Comparison of ENCODE assay signal across 12 cellular contexts in the genomic region with DNA sequence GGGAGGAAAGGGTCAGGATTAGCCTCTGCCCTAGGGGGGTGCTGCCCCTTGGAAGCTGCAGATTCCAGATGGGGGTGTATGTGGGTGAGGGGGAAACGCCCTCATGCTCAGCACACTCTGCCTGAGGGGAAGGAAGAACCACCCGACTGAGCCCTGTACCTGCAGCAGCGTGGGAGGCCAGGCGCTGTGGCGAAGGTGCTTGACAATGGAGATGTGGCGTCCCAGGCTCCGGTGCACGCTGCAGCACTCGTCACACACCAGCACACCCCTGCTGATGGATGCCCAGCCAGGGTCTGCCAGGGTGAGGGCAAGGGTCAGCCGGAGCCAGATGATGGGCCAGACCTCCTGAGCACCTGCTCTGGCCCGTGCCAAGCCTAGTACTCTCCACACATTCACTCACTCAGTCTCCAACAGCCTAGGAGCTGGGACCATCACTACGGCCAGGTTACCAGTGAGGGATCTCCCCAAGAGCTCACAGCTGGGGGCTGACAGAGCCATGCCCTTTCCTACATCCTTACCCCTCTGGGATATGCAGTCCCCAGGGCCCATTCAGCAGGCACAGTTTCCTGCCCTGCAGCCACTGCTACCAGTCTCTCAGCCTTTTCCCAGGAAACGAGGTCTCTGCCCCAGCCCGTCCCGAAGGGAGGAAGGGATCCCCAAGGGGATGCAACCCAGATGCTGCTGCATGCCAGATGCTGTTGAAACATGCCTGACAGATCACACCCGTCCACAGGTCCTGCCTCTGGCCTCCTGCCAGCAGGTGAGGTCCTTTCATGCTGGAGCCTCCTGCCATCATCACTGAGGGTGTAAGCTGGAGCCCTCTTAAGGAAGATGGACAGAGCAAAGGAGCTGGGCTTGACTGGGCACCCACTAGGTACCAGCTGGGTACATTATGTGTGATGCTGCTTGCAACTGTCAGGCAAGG. TPM values are rescaled to one million over a fixed set of nuclear protein-coding genes. Genes with fewer than 3 reads are reported as not detected.
A peak's percentile ranks its signal among the peaks of the same experiment; 100 is the strongest.
DNase-seq lines count a peak whose midpoint lies in the region; ATAC-seq and TF ChIP-seq lines count a peak whose summit lies in the region.
"Had no signal": no experiment of that assay in that cellular context is flagged by ENCODE, and none has a peak within 500 bp of the region (broad histone marks: within the 10 kb centered on the region; RNA-seq: fewer than 3 reads in every experiment).

No MANE protein-coding gene starts in this region.

- no peak for ATAC-seq in heart left ventricle
- no peak for ATAC-seq in left ventricle myocardium superior
- no peak for ATAC-seq in activated T-helper 17 cell treated with anti-CD3 and anti-CD28 coated beads, Interleukin-2, amount 50 U/mL, for 72 hours (replicated peaks)
- ATAC-seq in gastroesophageal sphincter: no peak
- no peak for ATAC-seq in HG03095 (IDR thresholded peaks at IDR 0.05; ENCODE audit: unreplicated experiment)
- no peak for ATAC-seq in GM21723 (IDR thresholded peaks at IDR 0.05; ENCODE audit: unreplicated experiment)
- no peak for ATAC-seq in HG03442 (IDR thresholded peaks at IDR 0.05; ENCODE audit: unreplicated experiment)
- ATAC-seq: stimulated activated naive CD8-positive, alpha-beta T cell treated with anti-CD3 and anti-CD28 coated beads, Interleukin-15, amount 100 ng/mL, for 72 hours had no signal

- H3K36me3 ChIP-seq in heart left ventricle (peaks cover 0 to 46% (median 38%) of the 10 kb centered on the region in 9 donors), gastroesophageal sphincter (peaks cover 0 to 51% of the 10 kb centered on the region in 2 donors), tibial nerve (peaks cover 3 to 40% (median 6%) of the 10 kb centered on the region in 3 donors)

- intact Hi-C loops in heart left ventricle (cut with DNase I) (loop anchor here in 5 of 10 donors (5.0 to 10.0 kb wide), 7 partner anchors 34 to 511 kb away; a partner anchor contains a TSS), left ventricle myocardium superior (cut with micrococcal nuclease) (no loop called here)

- H3K27me3 Mint-ChIP-seq in activated T-helper 17 cell treated with anti-CD3 and anti-CD28 coated beads, Interleukin-2, amount 50 U/mL, for 72 hours: no peaks in the 10 kb centered on the region
- H3K27me3 Mint-ChIP-seq: central memory CD8-positive, alpha-beta T cell; stimulated activated naive CD8-positive, alpha-beta T cell treated with anti-CD3 and anti-CD28 coated beads, Interleukin-15, amount 100 ng/mL, for 72 hours had no signal

- peaks cover 43% of the 10 kb centered on the region for H3K36me3 Mint-ChIP-seq in activated T-helper 17 cell treated with anti-CD3 and anti-CD28 coated beads, Interleukin-2, amount 50 U/mL, for 72 hours (ENCODE audit: low read depth)

- no peak for TF ChIP-seq CTCF in heart left ventricle (IDR thresholded peaks at IDR 0.05)
- no peak for TF ChIP-seq CTCF in gastroesophageal sphincter (IDR thresholded peaks at IDR 0.05)
- TF ChIP-seq CTCF in tibial nerve (IDR thresholded peaks at IDR 0.05): no peak

- peaks cover 25% of the 10 kb centered on the region for H3K4me1 Mint-ChIP-seq in activated T-helper 17 cell treated with anti-CD3 and anti-CD28 coated beads, Interleukin-2, amount 50 U/mL, for 72 hours

- H3K27ac ChIP-seq in heart left ventricle (peak overlapping the region; percentile 73 to 97 (median 88)), gastroesophageal sphincter (peak overlapping the region in 3 of 4 donors; percentile 79 to 90 (median 89)), tibial nerve (peak overlapping the region; percentile 78 to 95 (median 86))

- peak overlapping the region; percentile 65 for H3K27ac Mint-ChIP-seq in activated T-helper 17 cell treated with anti-CD3 and anti-CD28 coated beads, Interleukin-2, amount 50 U/mL, for 72 hours

- no peak for TF ChIP-seq POLR2A in heart left ventricle (IDR thresholded peaks at IDR 0.05)
- no peak for TF ChIP-seq POLR2A in gastroesophageal sphincter (IDR thresholded peaks at IDR 0.05)
- no peak for TF ChIP-seq POLR2A in tibial nerve (IDR thresholded peaks at IDR 0.05)

- no peak for TF ChIP-seq EP300 in gastroesophageal sphincter (IDR thresholded peaks at IDR 0.05)
- TF ChIP-seq EP300 in tibial nerve (IDR thresholded peaks at IDR 0.05): no peak

- no peaks in the 10 kb centered on the region for H3K9me3 ChIP-seq in heart left ventricle
- no peaks in the 10 kb centered on the region for H3K9me3 ChIP-seq in gastroesophageal sphincter
- H3K9me3 ChIP-seq in tibial nerve: no peaks in the 10 kb centered on the region

- no peaks in the 10 kb centered on the region for H3K9me3 Mint-ChIP-seq in activated T-helper 17 cell treated with anti-CD3 and anti-CD28 coated beads, Interleukin-2, amount 50 U/mL, for 72 hours
- H3K9me3 Mint-ChIP-seq: central memory CD8-positive, alpha-beta T cell; stimulated activated naive CD8-positive, alpha-beta T cell treated with anti-CD3 and anti-CD28 coated beads, Interleukin-15, amount 100 ng/mL, for 72 hours had no signal

- DNase-seq in heart left ventricle: peak in 3 of 5 donors; percentile 10 to 29 (median 26)
- no peak for DNase-seq in left ventricle myocardium superior
- DNase-seq in tibial nerve (ENCODE audit: low spot score in 2 of 2): no peak
- DNase-seq: COR-L47, NCI-H187 had no signal

- WGBS in heart left ventricle, 4 donors: 78 to 91% (median 85%) methylated on average over 12 to 16 of the region's 16 CpGs
- WGBS in gastroesophageal sphincter (ENCODE audit: low coverage in 1 of 2), 2 donors: 85 to 92% methylated on average over 2 to 6 of the region's 16 CpGs
- 82 to 83% methylated on average over 13 to 14 of the region's 16 CpGs for WGBS in tibial nerve, 2 donors

- peaks cover 0 to 76% (median 48%) of the 10 kb centered on the region in 12 donors for H3K4me1 ChIP-seq in heart left ventricle
- H3K4me1 ChIP-seq in gastroesophageal sphincter: peaks cover 0 to 88% (median 34%) of the 10 kb centered on the region in 3 donors
- H3K4me1 ChIP-seq in tibial nerve: peaks cover 0 to 98% (median 49%) of the 10 kb centered on the region in 4 donors

- H3K4me3 Mint-ChIP-seq in activated T-helper 17 cell treated with anti-CD3 and anti-CD28 coated beads, Interleukin-2, amount 50 U/mL, for 72 hours: peak overlapping the region; percentile 95
- H3K4me3 Mint-ChIP-seq: central memory CD8-positive, alpha-beta T cell had no signal

- H3K4me3 ChIP-seq in heart left ventricle: peak overlapping the region in 5 of 12 donors; percentile 8 to 92 (median 88)
- H3K4me3 ChIP-seq in gastroesophageal sphincter: peak overlapping the region in 1 of 2 donors; percentile 13
- no peak overlapping the region for H3K4me3 ChIP-seq in tibial nerve

- H3K27me3 ChIP-seq in heart left ventricle (no peaks in the 10 kb centered on the region), gastroesophageal sphincter (no peaks in the 10 kb centered on the region), tibial nerve (no peaks in the 10 kb centered on the region)

RNA-seq across cellular contexts. Expression of a gene that starts 5.9 kb away (rescaled TPM):
- total RNA-seq in heart left ventricle: 10 to 100 TPM; 23.1 to 52.9 (median 31.4) TPM
- polyA plus RNA-seq in heart left ventricle: 10 to 100 TPM; 23.0 to 37.8 TPM
- total RNA-seq in left ventricle myocardium superior: 31.5 TPM
- 10 to 100 TPM; 52.4 to 65.7 TPM for total RNA-seq in activated T-helper 17 cell treated with anti-CD3 and anti-CD28 coated beads, Interleukin-2, amount 50 U/mL, for 72 hours
- 10 to 100 TPM; 30.4 to 47.8 (median 35.8) TPM for total RNA-seq in gastroesophageal sphincter
- 100 to 1,000 TPM in 1 of 4 donors, 10 to 100 TPM in 3; 51.3 to 100 (median 89.7) TPM for total RNA-seq in tibial nerve

RNA-seq across cellular contexts. Expression of a gene that starts 9.3 kb away (rescaled TPM):
- 1 to 10 TPM; 4.4 to 9.9 (median 6.1) TPM for total RNA-seq in heart left ventricle
- 10 to 100 TPM in 1 of 2 donors, 1 to 10 TPM in 1; 4.1 to 12.7 TPM for polyA plus RNA-seq in heart left ventricle
- total RNA-seq in left ventricle myocardium superior: 8.3 TPM
- 10 to 100 TPM; 10.4 to 27.7 TPM for total RNA-seq in activated T-helper 17 cell treated with anti-CD3 and anti-CD28 coated beads, Interleukin-2, amount 50 U/mL, for 72 hours
- total RNA-seq in gastroesophageal sphincter: 10 to 100 TPM in 2 of 4 donors, 1 to 10 TPM in 2; 4.4 to 22.8 (median 10.0) TPM
- 10 to 100 TPM; 19.0 to 50.1 (median 26.4) TPM for total RNA-seq in tibial nerve

RNA-seq across cellular contexts. Expression of a gene that starts 15.1 kb away (rescaled TPM):
- total RNA-seq in heart left ventricle (10 to 100 TPM; 23.8 to 65.5 (median 38.3) TPM), left ventricle myocardium superior (40.1 TPM), gastroesophageal sphincter (10 to 100 TPM; 41.5 to 57.3 (median 52.1) TPM), tibial nerve (100 to 1,000 TPM; 119 to 188 (median 152) TPM)
- polyA plus RNA-seq in heart left ventricle: 10 to 100 TPM; 65.1 to 93.0 TPM
- 10 to 100 TPM; 45.7 to 58.1 TPM for total RNA-seq in activated T-helper 17 cell treated with anti-CD3 and anti-CD28 coated beads, Interleukin-2, amount 50 U/mL, for 72 hours

RNA-seq across cellular contexts. Expression of a gene that starts 16.7 kb away (rescaled TPM):
- total RNA-seq in heart left ventricle: 10 to 100 TPM in 2 of 9 donors, 1 to 10 TPM in 7; 5.3 to 13.1 (median 9.0) TPM
- polyA plus RNA-seq in heart left ventricle: 1 to 10 TPM; 4.0 to 8.2 TPM
- total RNA-seq in left ventricle myocardium superior: 6.4 TPM
- 10 to 100 TPM; 10.1 to 15.1 TPM for total RNA-seq in activated T-helper 17 cell treated with anti-CD3 and anti-CD28 coated beads, Interleukin-2, amount 50 U/mL, for 72 hours
- total RNA-seq in gastroesophageal sphincter: 10 to 100 TPM in 3 of 4 donors, 1 to 10 TPM in 1; 5.4 to 12.6 (median 11.1) TPM
- 10 to 100 TPM; 25.7 to 32.7 (median 30.3) TPM for total RNA-seq in tibial nerve

RNA-seq across cellular contexts. Expression of a gene that starts 39.1 kb away (rescaled TPM):
- total RNA-seq in heart left ventricle (100 to 1,000 TPM in 3 of 9 donors, 10 to 100 TPM in 6; 72.1 to 115 (median 95.5) TPM), left ventricle myocardium superior (104 TPM), gastroesophageal sphincter (100 to 1,000 TPM in 1 of 4 donors, 10 to 100 TPM in 3; 18.1 to 138 (median 39.4) TPM), tibial nerve (100 to 1,000 TPM in 2 of 4 donors, 10 to 100 TPM in 2; 34.5 to 139 (median 83.1) TPM)
- 10 to 100 TPM; 50.7 to 96.2 TPM for polyA plus RNA-seq in heart left ventricle
- total RNA-seq in activated T-helper 17 cell treated with anti-CD3 and anti-CD28 coated beads, Interleukin-2, amount 50 U/mL, for 72 hours: 10 to 100 TPM in 1 of 2 donors, 1 to 10 TPM in 1; 2.5 to 12.0 TPM

Comparison
In these comparisons a context has a peak if more than half of its experiments do, and no peak if none do; other contexts are left out.
1. DNase-seq: peak in heart left ventricle (3 of 5); none in left ventricle myocardium superior (single experiment) and tibial nerve (0 of 2).
2. Peak in every context shown above with its lines, with median percentiles within 50 percentile points of each other: H3K27ac ChIP-seq.